16 cellular contexts compared by ENCODE assay signal in genomic region chr5:158039911-158040347, GRCh38.
A peak's percentile ranks its signal among the peaks of the same experiment; 100 is the strongest.
DNase-seq lines count a peak whose midpoint lies in the region; ATAC-seq lines count a peak whose summit lies in the region.
"Had no signal": no experiment of that assay in that cellular context is flagged by ENCODE, and none has a peak within 500 bp of the region (broad histone marks: within the 10 kb centered on the region; RNA-seq: fewer than 3 reads in every experiment).

No MANE protein-coding gene starts in this region.

- peak overlapping the region in 3 of 11 experiments; percentile 5 to 43 (median 21); a peak in 4 of 22 replicates for H3K9ac ChIP-seq in BLaER1 treated with 17β-estradiol and CSF1 and Interleukin-3, amounts not matched to agents 10 nM and 100 nM

- no peaks in the 10 kb centered on the region for H4K20me1 ChIP-seq in BLaER1 treated with 17β-estradiol and CSF1 and Interleukin-3, amounts not matched to agents 10 nM and 100 nM

- H3K27me3 ChIP-seq in BLaER1 treated with 17β-estradiol and CSF1 and Interleukin-3, amounts not matched to agents 10 nM and 100 nM, result no peaks in the 10 kb centered on the region
- H3K27me3 ChIP-seq: hepatocyte had no signal

- peak; percentile 4 for DNase-seq in GM19238 (ENCODE audit: insufficient read length, low spot score)
- DNase-seq in NCI-H2171 treated with DMSO at 0.1 percent for 48 hours (lab: John Stamatoyannopoulos, UW), result no peak
- DNase-seq in C1 segment of cervical spinal cord (lab: John Stamatoyannopoulos, UW), result no peak
- DNase-seq: activated B cell treated with CpG ODN at 0.5 μM for 24 hours; activated CD8-positive, alpha-beta memory T cell treated with anti-CD3 and anti-CD28 coated beads, Interleukin-2, amount 50 U/mL, for 48 hours; activated naive CD8-positive, alpha-beta T cell treated with anti-CD3 and anti-CD28 coated beads, Interleukin-2, amount 10 ng/mL, durations not matched to agents 7 days and 5 days; H9; natural killer cell; NCI-H2029 treated with DMSO at 0.1 percent for 48 hours had no signal

- peaks cover 0 to 58% (median 39%) of the 10 kb centered on the region in 10 experiments; a peak in 14 of 20 replicates for H3K4me1 ChIP-seq in BLaER1 treated with 17β-estradiol and CSF1 and Interleukin-3, amounts not matched to agents 10 nM and 100 nM

- H3K4me2 ChIP-seq in BLaER1 treated with 17β-estradiol and CSF1 and Interleukin-3, amounts not matched to agents 10 nM and 100 nM, result peak overlapping the region in 10 of 11 experiments; percentile 4 to 88 (median 71); a peak in 18 of 22 replicates
- H3K4me2 ChIP-seq: hepatocyte had no signal

- peaks cover 56 to 69% (median 62%) of the 10 kb centered on the region in 11 experiments for H3K9me3 ChIP-seq in BLaER1 treated with 17β-estradiol and CSF1 and Interleukin-3, amounts not matched to agents 10 nM and 100 nM (replicated peaks in 1 of 11)

- H3K4me3 ChIP-seq in BLaER1 treated with 17β-estradiol and CSF1 and Interleukin-3, amounts not matched to agents 10 nM and 100 nM, result peak overlapping the region in 1 of 10 experiments; percentile 2; a peak in 1 of 20 replicates
- H3K4me3 ChIP-seq: hepatocyte had no signal

- ATAC-seq in HG02623 (IDR thresholded peaks at IDR 0.05; ENCODE audit: unreplicated experiment) (peak; percentile 61), HG03565 (IDR thresholded peaks at IDR 0.05; ENCODE audit: unreplicated experiment) (peak; percentile 69), HG02970 (IDR thresholded peaks at IDR 0.05; ENCODE audit: low FRiP score, unreplicated experiment) (no peak), HG03354 (IDR thresholded peaks at IDR 0.05; ENCODE audit: poor library complexity, severe bottlenecking, unreplicated experiment) (no peak)
- ATAC-seq: natural killer cell had no signal

- H3K27ac ChIP-seq in BLaER1 treated with 17β-estradiol and CSF1 and Interleukin-3, amounts not matched to agents 10 nM and 100 nM, result peak overlapping the region in 4 of 11 experiments; percentile 32 to 53 (median 48); a peak in 7 of 22 replicates
- H3K27ac ChIP-seq: epithelial cell of prostate, hepatocyte had no signal

- H3K36me3 ChIP-seq in BLaER1 treated with 17β-estradiol and CSF1 and Interleukin-3, amounts not matched to agents 10 nM and 100 nM, result peaks cover 0 to 24% (median 0%) of the 10 kb centered on the region in 11 experiments; a peak in 8 of 22 replicates

Comparison
In these comparisons a context has a peak if more than half of its experiments do, and no peak if none do; other contexts are left out.
1. ATAC-seq: peak in HG02623 (single experiment) and HG03565 (single experiment); none in HG02970 (single experiment) and HG03354 (single experiment).